ENCODE assay signal across 14 cellular contexts in genomic region chr12:52964556-52965336, GRCh38. TPM values are rescaled to one million over a fixed set of nuclear protein-coding genes. Genes with fewer than 3 reads are reported as not detected.
DNase-seq lines count a peak whose midpoint lies in the region; ATAC-seq and TF ChIP-seq lines count a peak whose summit lies in the region.
"Had no signal": no experiment of that assay in that cellular context is flagged by ENCODE, and none has a peak within 500 bp of the region (broad histone marks: within the 10 kb centered on the region; RNA-seq: fewer than 3 reads in every experiment).

No MANE protein-coding gene starts in this region.

- TF ChIP-seq CTCF in left ventricle myocardium inferior (IDR thresholded peaks at IDR 0.05; ENCODE audit: borderline replicate concordance) (no peak), mesothelial cell of epicardium (IDR thresholded peaks at IDR 0.05; ENCODE audit: unreplicated experiment) (no peak), colonic mucosa (IDR thresholded peaks at IDR 0.05) (no peak)

- DNase-seq in left ventricle myocardium inferior, result no peak
- DNase-seq in Right ventricle myocardium inferior (ENCODE audit: missing footprints), result no peak
- no peak for DNase-seq in mesothelial cell of epicardium (ENCODE audit: low spot score in 2 of 2, unreplicated experiment in 2 of 2)
- DNase-seq in aorta, result no peak
- DNase-seq in colonic mucosa, result no peak
- DNase-seq: activated T-cell treated with anti-CD3 and anti-CD28 coated beads for 4 hours, NCI-H510A treated with DMSO at 0.1 percent for 48 hours, SJCRH30, substantia nigra had no signal

- H3K36me3 ChIP-seq in left ventricle myocardium inferior (no peaks in the 10 kb centered on the region), aorta (ENCODE audit: control insufficient read depth in 1 of 2, insufficient read depth in 2 of 2, low read length in 1 of 2) (no peaks in the 10 kb centered on the region), colonic mucosa (no peaks in the 10 kb centered on the region)
- H3K36me3 ChIP-seq: prostate gland, SJCRH30 had no signal

- peak overlapping the region; percentile 98 for H3K27ac Mint-ChIP-seq in mesothelial cell of epicardium

- H3K4me3 Mint-ChIP-seq in mesothelial cell of epicardium, result peak overlapping the region; percentile 73

- H3K9ac ChIP-seq in colonic mucosa (ENCODE audit: low read depth in 2 of 2, low read length in 2 of 2), result peak overlapping the region in 1 of 2 donors; percentile 46

- H3K4me1 Mint-ChIP-seq in mesothelial cell of epicardium, result peaks cover 32% of the 10 kb centered on the region

- intact Hi-C loops in left ventricle myocardium inferior (cut with micrococcal nuclease) (no loop called here), Right ventricle myocardium inferior (cut with DNase I) (no loop called here), aorta (cut with DNase I) (no loop called here), colonic mucosa (cut with DNase I) (no loop called here)

- H3K27me3 ChIP-seq in left ventricle myocardium inferior (ENCODE audit: low read depth) (peaks cover 48% of the 10 kb centered on the region), aorta (ENCODE audit: control insufficient read depth in 1 of 2, insufficient read depth in 2 of 2, low read length in 1 of 2) (peaks cover 0 to 3% of the 10 kb centered on the region in 2 donors), colonic mucosa (no peaks in the 10 kb centered on the region)
- H3K27me3 ChIP-seq: SJCRH30 had no signal

- H3K4me1 ChIP-seq in left ventricle myocardium inferior (no peaks in the 10 kb centered on the region), aorta (ENCODE audit: control insufficient read depth in 1 of 2, insufficient read depth in 2 of 2, low read length in 2 of 2) (no peaks in the 10 kb centered on the region), colonic mucosa (no peaks in the 10 kb centered on the region)
- H3K4me1 ChIP-seq: prostate gland, SJCRH30 had no signal

- no peaks in the 10 kb centered on the region for H3K27me3 Mint-ChIP-seq in mesothelial cell of epicardium (ENCODE audit: low read depth)

- no peaks in the 10 kb centered on the region for H3K36me3 Mint-ChIP-seq in mesothelial cell of epicardium

- no peaks in the 10 kb centered on the region for H3K9me3 ChIP-seq in left ventricle myocardium inferior (replicated peaks)
- no peaks in the 10 kb centered on the region for H3K9me3 ChIP-seq in aorta (ENCODE audit: control insufficient read depth, low read length)
- H3K9me3 ChIP-seq in colonic mucosa, result no peaks in the 10 kb centered on the region
- H3K9me3 ChIP-seq: prostate gland, SJCRH30 had no signal

- peak overlapping the region; percentile 11 for H3K4me3 ChIP-seq in left ventricle myocardium inferior
- no peak overlapping the region for H3K4me3 ChIP-seq in aorta (ENCODE audit: low read length in 2 of 2)
- H3K4me3 ChIP-seq in colonic mucosa, result no peak overlapping the region
- H3K4me3 ChIP-seq: SJCRH30 had no signal

- H3K9me3 Mint-ChIP-seq in mesothelial cell of epicardium, result no peaks in the 10 kb centered on the region

- WGBS in aorta, 2 donors, result 49 to 51% methylated on average over 19 of the region's 19 CpGs

- ATAC-seq in Right ventricle myocardium inferior (no peak), esophagus mucosa (peak; percentile 8), aorta (ENCODE audit: low FRiP score) (peak; percentile 19), HG03469 (IDR thresholded peaks at IDR 0.05; ENCODE audit: unreplicated experiment) (no peak), HG03439 (IDR thresholded peaks at IDR 0.05; ENCODE audit: unreplicated experiment) (no peak)

- no peak overlapping the region for H3K27ac ChIP-seq in left ventricle myocardium inferior (replicated peaks)
- H3K27ac ChIP-seq in aorta (ENCODE audit: low read depth in 1 of 2, low read length in 2 of 2), result no peak overlapping the region
- no peak overlapping the region for H3K27ac ChIP-seq in colonic mucosa
- H3K27ac ChIP-seq: HL-60, prostate gland, SJCRH30 had no signal

RNA-seq across cellular contexts. Expression of gene KRT18, which starts 15.8 kb away (rescaled TPM):
- total RNA-seq in left ventricle myocardium inferior (3.7 TPM), Right ventricle myocardium inferior (6.6 TPM), esophagus mucosa (80.0 TPM), mesothelial cell of epicardium (714 to 762 TPM (median 725 TPM) in 3 replicates), aorta (1 to 10 TPM; 3.9 to 9.0 TPM), colonic mucosa (1,000 to 10,000 TPM; 1,068 to 1,487 TPM)
- polyA plus RNA-seq in aorta, result 10 to 100 TPM; 15.8 to 54.1 TPM

RNA-seq across cellular contexts. Expression of gene EIF4B, which starts 41.5 kb away (rescaled TPM):
- 390 TPM for total RNA-seq in left ventricle myocardium inferior
- 416 TPM for total RNA-seq in Right ventricle myocardium inferior
- total RNA-seq in esophagus mucosa, result 344 TPM
- 544 to 576 TPM (median 554 TPM) in 3 replicates for total RNA-seq in mesothelial cell of epicardium
- total RNA-seq in aorta, result 100 to 1,000 TPM; 353 to 439 TPM
- polyA plus RNA-seq in aorta, result 100 to 1,000 TPM; 147 to 259 TPM
- 100 to 1,000 TPM; 398 to 455 TPM for total RNA-seq in colonic mucosa

RNA-seq across cellular contexts. Expression of gene KRT8, which starts 59.9 kb away (rescaled TPM):
- 63.4 TPM for total RNA-seq in left ventricle myocardium inferior
- 117 TPM for total RNA-seq in Right ventricle myocardium inferior
- total RNA-seq in esophagus mucosa, result 40.1 TPM
- total RNA-seq in mesothelial cell of epicardium, result 1,131 to 1,194 TPM (median 1,142 TPM) in 3 replicates
- 100 to 1,000 TPM in 1 of 2 donors, 10 to 100 TPM in 1; 34.5 to 102 TPM for total RNA-seq in aorta
- polyA plus RNA-seq in aorta, result 100 to 1,000 TPM in 1 of 2 donors, 10 to 100 TPM in 1; 39.4 to 323 TPM
- total RNA-seq in colonic mucosa, result 1,000 to 10,000 TPM; 4,207 to 4,597 TPM

Comparison
In these comparisons a context has a peak if more than half of its experiments do, and no peak if none do; other contexts are left out.
1. ATAC-seq: peak in esophagus mucosa (single experiment) and aorta (single experiment); none in Right ventricle myocardium inferior (single experiment), HG03469 (single experiment) and HG03439 (single experiment).